27 cellular contexts compared by ENCODE assay signal in genomic region chr1:47522890-47523811, GRCh38.
DNase-seq lines count a peak whose midpoint lies in the region; ATAC-seq and TF ChIP-seq lines count a peak whose summit lies in the region.
"Had no signal": no experiment of that assay in that cellular context is flagged by ENCODE, and none has a peak within 500 bp of the region (broad histone marks: within the 10 kb centered on the region; RNA-seq: fewer than 3 reads in every experiment).

No MANE protein-coding gene starts in this region.

- no peaks in the 10 kb centered on the region for H3K36me3 ChIP-seq in right lobe of liver
- H3K36me3 ChIP-seq: left lung, thyroid gland had no signal

- H3K9me3 ChIP-seq in right lobe of liver, result no peaks in the 10 kb centered on the region
- H3K9me3 ChIP-seq: left lung, psoas muscle, thyroid gland had no signal

- peaks cover 42% of the 10 kb centered on the region for H3K27me3 Mint-ChIP-seq in activated T-helper 17 cell treated with anti-CD3 and anti-CD28 coated beads, Interleukin-2, amount 50 U/mL, for 72 hours

- peak overlapping the region in 2 of 3 donors; percentile 56 to 78 for H3K27ac ChIP-seq in right lobe of liver
- H3K27ac ChIP-seq: left lung, psoas muscle, thyroid gland had no signal

- no peaks in the 10 kb centered on the region for H3K36me3 Mint-ChIP-seq in activated T-helper 17 cell treated with anti-CD3 and anti-CD28 coated beads, Interleukin-2, amount 50 U/mL, for 72 hours (ENCODE audit: low read depth)
- H3K36me3 Mint-ChIP-seq: brain, mesothelial cell of epicardium had no signal

- 32% methylated on average over 10 of the region's 10 CpGs for WGBS in right lobe of liver (ENCODE audit: insufficient coverage, low coverage, low lambda C conversion rate, missing lambda C conversion rate)

- no peaks in the 10 kb centered on the region for H3K4me1 Mint-ChIP-seq in activated T-helper 17 cell treated with anti-CD3 and anti-CD28 coated beads, Interleukin-2, amount 50 U/mL, for 72 hours
- H3K4me1 Mint-ChIP-seq: brain; stimulated activated naive CD8-positive, alpha-beta T cell treated with anti-CD3 and anti-CD28 coated beads, Interleukin-15, amount 100 ng/mL, for 72 hours had no signal

- no peak overlapping the region for H3K4me3 Mint-ChIP-seq in activated T-helper 17 cell treated with anti-CD3 and anti-CD28 coated beads, Interleukin-2, amount 50 U/mL, for 72 hours
- H3K4me3 Mint-ChIP-seq: activated T-cell treated with anti-CD3 and anti-CD28 coated beads, Interleukin-2, amount 50 U/mL, for 24 hours; brain; CD4-positive, alpha-beta T cell; mesothelial cell of epicardium; naive thymus-derived CD4-positive, alpha-beta T cell; stimulated activated naive CD8-positive, alpha-beta T cell treated with anti-CD3 and anti-CD28 coated beads, Interleukin-15, amount 100 ng/mL, for 72 hours had no signal

- TF ChIP-seq CTCF in right lobe of liver (IDR thresholded peaks at IDR 0.05), result no peak

- TF ChIP-seq POLR2A in right lobe of liver (IDR thresholded peaks at IDR 0.05), result no peak

- intact Hi-C loops in right lobe of liver (cut with DNase I), result loop anchor here in 1 of 2 donors (10.0 kb wide), 1 partner anchor 202 kb away; no protein-coding TSS in a partner anchor

- no peak overlapping the region for H3K27ac Mint-ChIP-seq in activated T-helper 17 cell treated with anti-CD3 and anti-CD28 coated beads, Interleukin-2, amount 50 U/mL, for 72 hours
- H3K27ac Mint-ChIP-seq: activated T-cell treated with anti-CD3 and anti-CD28 coated beads, Interleukin-2, amount 50 U/mL, for 24 hours; CD4-positive, alpha-beta T cell; mesothelial cell of epicardium; naive thymus-derived CD4-positive, alpha-beta T cell; stimulated activated naive CD8-positive, alpha-beta T cell treated with anti-CD3 and anti-CD28 coated beads, Interleukin-15, amount 100 ng/mL, for 72 hours had no signal

- peak overlapping the region in 1 of 3 donors; percentile 16 for H3K4me3 ChIP-seq in right lobe of liver
- H3K4me3 ChIP-seq: K562, left lung, psoas muscle, thyroid gland had no signal

- H3K27me3 ChIP-seq in right lobe of liver, result no peaks in the 10 kb centered on the region
- H3K27me3 ChIP-seq: thyroid gland had no signal

- peaks cover 1% of the 10 kb centered on the region for H3K9me3 Mint-ChIP-seq in activated T-helper 17 cell treated with anti-CD3 and anti-CD28 coated beads, Interleukin-2, amount 50 U/mL, for 72 hours
- H3K9me3 Mint-ChIP-seq: mesothelial cell of epicardium had no signal

- DNase-seq in DMS153 (lab: John Stamatoyannopoulos, UW), result peak; percentile 70
- DNase-seq in DMS153 treated with DMSO at 0.1 percent for 48 hours (lab: John Stamatoyannopoulos, UW; ENCODE audit: unreplicated experiment), result no peak
- DNase-seq in NCI-H1092 (lab: John Stamatoyannopoulos, UW), result peak; percentile 50
- DNase-seq in NCI-H774 (lab: John Stamatoyannopoulos, UW), result peak; percentile 54
- peak in 2 of 3 donors; percentile 47 to 80 for DNase-seq in right lobe of liver
- no peak for DNase-seq in NCI-H146 (lab: John Stamatoyannopoulos, UW)
- DNase-seq: 8988T; activated CD4-positive, alpha-beta T cell treated with anti-CD3 and anti-CD28 coated beads for 48 hours; activated T-cell treated with anti-CD3 and anti-CD28 coated beads, Interleukin-2, amount 50 U/mL, for 24 hours; CD4-positive, alpha-beta T cell; DMS53; GDM1; H7; left lung; naive thymus-derived CD4-positive, alpha-beta T cell; NCI-H446; NK-92 treated with Interleukin-12 subunit alpha and Interleukin-12 subunit beta, amount 100 ng/mL, for 24 hours; nucleus accumbens; psoas muscle; Right ventricle myocardium superior; stimulated activated naive CD8-positive, alpha-beta T cell treated with anti-CD3 and anti-CD28 coated beads, Interleukin-15, amount 100 ng/mL, for 72 hours; thyroid gland had no signal

- peaks cover 0 to 41% (median 15%) of the 10 kb centered on the region in 4 donors for H3K4me1 ChIP-seq in right lobe of liver
- H3K4me1 ChIP-seq: left lung, psoas muscle, thyroid gland had no signal

- ATAC-seq in right lobe of liver (peak; percentile 74 to 88 (median 84)), HG02678 (IDR thresholded peaks at IDR 0.05; ENCODE audit: unreplicated experiment) (no peak)
- no peak for ATAC-seq in activated T-helper 17 cell treated with anti-CD3 and anti-CD28 coated beads, Interleukin-2, amount 50 U/mL, for 72 hours (replicated peaks)
- ATAC-seq: K562; left lung; naive thymus-derived CD4-positive, alpha-beta T cell; psoas muscle; stimulated activated naive CD8-positive, alpha-beta T cell treated with anti-CD3 and anti-CD28 coated beads, Interleukin-15, amount 100 ng/mL, for 72 hours had no signal

Comparison
In these comparisons a context has a peak if more than half of its experiments do, and no peak if none do; other contexts are left out.
1. DNase-seq: peak in DMS153 (single experiment), NCI-H1092 (single experiment), NCI-H774 (single experiment) and right lobe of liver (2 of 3); none in DMS153 treated with DMSO at 0.1 percent for 48 hours (single experiment) and NCI-H146 (single experiment).
2. ATAC-seq: peak in right lobe of liver (4 of 4); none in HG02678 (single experiment) and activated T-helper 17 cell treated with anti-CD3 and anti-CD28 coated beads, Interleukin-2, amount 50 U/mL, for 72 hours (single experiment).